In genomic region chr4:154590329-154591006, GRCh38 we compare ENCODE assay signal across 2 cellular contexts.
A peak's percentile ranks its signal among the peaks of the same experiment; 100 is the strongest.
TF ChIP-seq lines count a peak whose summit lies in the region.

TSS of gene FGA (minus strand) at chr4:154590742. CDS start at chr4:154590687, 55 bp downstream.

TF ChIP-seq in H1, 55 proteins besides CTCF, POLR2A, EP300 and RAD21:
- no peak for TF ChIP-seq SIRT6 (IDR thresholded peaks at IDR 0.05; ENCODE audit: low read length)
- TF ChIP-seq CEBPB (IDR thresholded peaks at IDR 0.05; ENCODE audit: low read depth, low read length), result 0 out of 2 replicates have a peak, but pooled peaks have one; percentile 27
- TF ChIP-seq TEAD4 (IDR thresholded peaks at IDR 0.05; ENCODE audit: low read depth, low read length), result no peak
- TF ChIP-seq POU5F1 (IDR thresholded peaks at IDR 0.05; ENCODE audit: low read depth, low read length), result no peak
- no peak for TF ChIP-seq MAFK (IDR thresholded peaks at IDR 0.05; ENCODE audit: low read depth, low read length)

TF ChIP-seq in HepG2, 621 proteins besides CTCF, POLR2A, EP300 and RAD21 (continues in another document):
- TF ChIP-seq POLR2AphosphoS5 (IDR thresholded peaks at IDR 0.05; ENCODE audit: low read depth, low read length) (peak; percentile 93), RNF219 (CRISPR knock-in tag; IDR thresholded peaks at IDR 0.05) (peak; percentile 71), NFAT5 (CRISPR knock-in tag; IDR thresholded peaks at IDR 0.05) (no peak), CBX5 (CRISPR knock-in tag; IDR thresholded peaks at IDR 0.05; ENCODE audit: borderline replicate concordance) (peak; percentile 70; the same call in 1 of the 2 replicates), ZNF580 (CRISPR knock-in tag; IDR thresholded peaks at IDR 0.05; ENCODE audit: borderline replicate concordance, low read depth) (peak; percentile 95; the same call in 1 of the 2 replicates), FOSL1 (CRISPR knock-in tag; IDR thresholded peaks at IDR 0.05; ENCODE audit: borderline replicate concordance) (peak; percentile 44; the same call in 1 of the 2 replicates), MAZ (IDR thresholded peaks at IDR 0.05; ENCODE audit: borderline replicate concordance, low read depth, low read length) (no peak), MAZ (CRISPR knock-in tag; IDR thresholded peaks at IDR 0.05; ENCODE audit: low read depth) (peak; percentile 91), HOXD1 (CRISPR knock-in tag; IDR thresholded peaks at IDR 0.05) (peak; percentile 92), UBTF (CRISPR knock-in tag; IDR thresholded peaks at IDR 0.05) (peak; percentile 52), KDM5A (IDR thresholded peaks at IDR 0.05; ENCODE audit: borderline replicate concordance, low read length) (0 out of 2 replicates have a peak, but pooled peaks have one; percentile 25), HDAC6 (IDR thresholded peaks at IDR 0.05; ENCODE audit: low read depth, low read length) (peak; percentile 53; the same call in 1 of the 2 replicates), FOXK2 (IDR thresholded peaks at IDR 0.05) (peak; percentile 79; the same call in 1 of the 2 replicates), NONO (IDR thresholded peaks at IDR 0.05) (no peak), NONO (CRISPR knock-in tag; conservative IDR thresholded peaks at IDR 0.05) (peak; percentile 90), ZNF770 (CRISPR knock-in tag; IDR thresholded peaks at IDR 0.05) (0 out of 2 replicates have a peak, but pooled peaks have one; percentile 26), HOMEZ (CRISPR knock-in tag; IDR thresholded peaks at IDR 0.05; ENCODE audit: low read depth) (peak; percentile 94), MEIS2 (CRISPR knock-in tag; IDR thresholded peaks at IDR 0.05) (peak; percentile 86), ZNF318 (CRISPR knock-in tag; IDR thresholded peaks at IDR 0.05) (0 out of 2 replicates have a peak, but pooled peaks have one; percentile 57), MED8 (CRISPR knock-in tag; IDR thresholded peaks at IDR 0.05; ENCODE audit: insufficient replicate concordance) (peak; percentile 98), RARA (CRISPR knock-in tag; IDR thresholded peaks at IDR 0.05) (peak; percentile 98)
